In genomic region chr3:129118745-129119144, GRCh38 we compare ENCODE assay signal across 11 cellular contexts. TPM values are rescaled to one million over a fixed set of nuclear protein-coding genes. Genes with fewer than 3 reads are reported as not detected.
A peak's percentile ranks its signal among the peaks of the same experiment; 100 is the strongest.
DNase-seq lines count a peak whose midpoint lies in the region; ATAC-seq and TF ChIP-seq lines count a peak whose summit lies in the region.
"Had no signal": no experiment of that assay in that cellular context is flagged by ENCODE, and none has a peak within 500 bp of the region (broad histone marks: within the 10 kb centered on the region; RNA-seq: fewer than 3 reads in every experiment).

No MANE protein-coding gene starts in this region.

- no peaks in the 10 kb centered on the region for H3K27me3 ChIP-seq in GM23338 (ENCODE audit: insufficient read depth)
- no peaks in the 10 kb centered on the region for H3K27me3 ChIP-seq in right cardiac atrium (ENCODE audit: control insufficient read depth, insufficient read depth)

- peaks cover 8% of the 10 kb centered on the region for H3F3A ChIP-seq in GM23338 (replicated peaks; ENCODE audit: low read depth)

- intact Hi-C loops in right cardiac atrium (cut with DNase I) = no loop called here

- WGBS in right cardiac atrium = 75% methylated on average over 5 of the region's 5 CpGs

- ATAC-seq in GM23338 = no peak
- no peak for ATAC-seq in GM21576 (IDR thresholded peaks at IDR 0.05; ENCODE audit: unreplicated experiment)
- no peak for ATAC-seq in right cardiac atrium

- H3K4me3 Mint-ChIP-seq in GM23338 = peak overlapping the region; percentile 74
- H3K4me3 Mint-ChIP-seq in nephron progenitor cell = peak overlapping the region; percentile 84

- no peaks in the 10 kb centered on the region; the same call in 2 of the 3 replicates for H3K9me3 Mint-ChIP-seq in GM23338
- H3K9me3 Mint-ChIP-seq in nephron progenitor cell = no peaks in the 10 kb centered on the region

- H4K20me1 ChIP-seq in GM23338 (replicated peaks; ENCODE audit: insufficient read depth) = peaks cover 4% of the 10 kb centered on the region; the same call in 1 of the 2 replicates

- H3K27ac Mint-ChIP-seq in GM23338 (peak overlapping the region; percentile 95; the same call in 1 of the 2 replicates), nephron progenitor cell (no peak overlapping the region)

- DNase-seq in GM23338 (ENCODE audit: low spot score) (no peak), cerebellar cortex (ENCODE audit: low spot score) (peak; percentile 12), nephron progenitor cell (no peak), NCI-H2227 treated with DMSO at 0.1 percent for 48 hours (lab: John Stamatoyannopoulos, UW) (no peak), right cardiac atrium (no peak), germinal center (ENCODE audit: low spot score) (no peak)
- DNase-seq: DMS 273 treated with DMSO at 0.1 percent for 48 hours, NCI-H69 had no signal

- peak overlapping the region; percentile 81 for H3K4me2 ChIP-seq in GM23338

- peaks cover 5% of the 10 kb centered on the region for H3K36me3 Mint-ChIP-seq in GM23338 (ENCODE audit: low read depth)
- H3K36me3 Mint-ChIP-seq in nephron progenitor cell (ENCODE audit: low read depth) = peaks cover 10% of the 10 kb centered on the region

- peaks cover 12% of the 10 kb centered on the region for H3K27me3 Mint-ChIP-seq in GM23338 (ENCODE audit: insufficient read depth, low read depth, poor library complexity)
- H3K27me3 Mint-ChIP-seq in nephron progenitor cell (ENCODE audit: low read depth, poor library complexity) = peaks cover 18% of the 10 kb centered on the region

- TF ChIP-seq CTCF in GM23338 (conservative IDR thresholded peaks at IDR 0.05; ENCODE audit: low read depth in 2 of 2) (no peak), VCaP (conservative IDR thresholded peaks at IDR 0.05) (no peak), nephron progenitor cell (IDR thresholded peaks at IDR 0.05) (no peak)

- peak overlapping the region; percentile 62; the same call in 1 of the 2 replicates for H3K4me3 ChIP-seq in GM23338
- no peak overlapping the region for H3K4me3 ChIP-seq in right cardiac atrium (ENCODE audit: low read length)

- 0 out of 2 replicates have a peak, but pooled peaks cover 3% of the 10 kb centered on the region for H3K36me3 ChIP-seq in GM23338 (ENCODE audit: insufficient read depth)

- H3K4me1 ChIP-seq in GM23338 (ENCODE audit: insufficient read depth) (peaks cover 59% of the 10 kb centered on the region), right cardiac atrium (ENCODE audit: control insufficient read depth, insufficient read depth, low read length) (peaks cover 10% of the 10 kb centered on the region)

- H3K27ac ChIP-seq in GM23338 (ENCODE audit: low read depth) (peak overlapping the region; percentile 95), VCaP (peak overlapping the region; percentile 65), right cardiac atrium (ENCODE audit: low read length) (no peak overlapping the region)

- peaks cover 65% of the 10 kb centered on the region for H3K79me2 ChIP-seq in GM23338 (replicated peaks; ENCODE audit: insufficient read depth)

- no peak overlapping the region for H2AFZ ChIP-seq in GM23338

- no peaks in the 10 kb centered on the region for H3K9me2 ChIP-seq in GM23338 (ENCODE audit: insufficient read depth)

- H3K9me3 ChIP-seq in right cardiac atrium (ENCODE audit: control insufficient read depth, low read length) = no peaks in the 10 kb centered on the region

- H3K4me1 Mint-ChIP-seq in GM23338 = peaks cover 68% of the 10 kb centered on the region
- peaks cover 65% of the 10 kb centered on the region for H3K4me1 Mint-ChIP-seq in nephron progenitor cell

TF ChIP-seq in GM23338, 12 proteins besides CTCF, POLR2A, EP300 and RAD21 (continues in another document):
- TF ChIP-seq EZH2 (IDR thresholded peaks at IDR 0.05; ENCODE audit: low read depth, unreplicated experiment) (no peak), CREB1 (CRISPR knock-in tag; IDR thresholded peaks at IDR 0.05; ENCODE audit: low read depth) (no peak), EZH2phosphoT487 (IDR thresholded peaks at IDR 0.05; ENCODE audit: unreplicated experiment) (no peak), ZNF114 (CRISPR knock-in tag; IDR thresholded peaks at IDR 0.05) (no peak), POLR2AphosphoS5 (IDR thresholded peaks at IDR 0.05; ENCODE audit: low read depth) (no peak)
- TF ChIP-seq, protein P1, sequence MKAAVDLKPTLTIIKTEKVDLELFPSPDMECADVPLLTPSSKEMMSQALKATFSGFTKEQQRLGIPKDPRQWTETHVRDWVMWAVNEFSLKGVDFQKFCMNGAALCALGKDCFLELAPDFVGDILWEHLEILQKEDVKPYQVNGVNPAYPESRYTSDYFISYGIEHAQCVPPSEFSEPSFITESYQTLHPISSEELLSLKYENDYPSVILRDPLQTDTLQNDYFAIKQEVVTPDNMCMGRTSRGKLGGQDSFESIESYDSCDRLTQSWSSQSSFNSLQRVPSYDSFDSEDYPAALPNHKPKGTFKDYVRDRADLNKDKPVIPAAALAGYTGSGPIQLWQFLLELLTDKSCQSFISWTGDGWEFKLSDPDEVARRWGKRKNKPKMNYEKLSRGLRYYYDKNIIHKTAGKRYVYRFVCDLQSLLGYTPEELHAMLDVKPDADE (IDR thresholded peaks at IDR 0.05) = no peak
- TF ChIP-seq, protein P2, sequence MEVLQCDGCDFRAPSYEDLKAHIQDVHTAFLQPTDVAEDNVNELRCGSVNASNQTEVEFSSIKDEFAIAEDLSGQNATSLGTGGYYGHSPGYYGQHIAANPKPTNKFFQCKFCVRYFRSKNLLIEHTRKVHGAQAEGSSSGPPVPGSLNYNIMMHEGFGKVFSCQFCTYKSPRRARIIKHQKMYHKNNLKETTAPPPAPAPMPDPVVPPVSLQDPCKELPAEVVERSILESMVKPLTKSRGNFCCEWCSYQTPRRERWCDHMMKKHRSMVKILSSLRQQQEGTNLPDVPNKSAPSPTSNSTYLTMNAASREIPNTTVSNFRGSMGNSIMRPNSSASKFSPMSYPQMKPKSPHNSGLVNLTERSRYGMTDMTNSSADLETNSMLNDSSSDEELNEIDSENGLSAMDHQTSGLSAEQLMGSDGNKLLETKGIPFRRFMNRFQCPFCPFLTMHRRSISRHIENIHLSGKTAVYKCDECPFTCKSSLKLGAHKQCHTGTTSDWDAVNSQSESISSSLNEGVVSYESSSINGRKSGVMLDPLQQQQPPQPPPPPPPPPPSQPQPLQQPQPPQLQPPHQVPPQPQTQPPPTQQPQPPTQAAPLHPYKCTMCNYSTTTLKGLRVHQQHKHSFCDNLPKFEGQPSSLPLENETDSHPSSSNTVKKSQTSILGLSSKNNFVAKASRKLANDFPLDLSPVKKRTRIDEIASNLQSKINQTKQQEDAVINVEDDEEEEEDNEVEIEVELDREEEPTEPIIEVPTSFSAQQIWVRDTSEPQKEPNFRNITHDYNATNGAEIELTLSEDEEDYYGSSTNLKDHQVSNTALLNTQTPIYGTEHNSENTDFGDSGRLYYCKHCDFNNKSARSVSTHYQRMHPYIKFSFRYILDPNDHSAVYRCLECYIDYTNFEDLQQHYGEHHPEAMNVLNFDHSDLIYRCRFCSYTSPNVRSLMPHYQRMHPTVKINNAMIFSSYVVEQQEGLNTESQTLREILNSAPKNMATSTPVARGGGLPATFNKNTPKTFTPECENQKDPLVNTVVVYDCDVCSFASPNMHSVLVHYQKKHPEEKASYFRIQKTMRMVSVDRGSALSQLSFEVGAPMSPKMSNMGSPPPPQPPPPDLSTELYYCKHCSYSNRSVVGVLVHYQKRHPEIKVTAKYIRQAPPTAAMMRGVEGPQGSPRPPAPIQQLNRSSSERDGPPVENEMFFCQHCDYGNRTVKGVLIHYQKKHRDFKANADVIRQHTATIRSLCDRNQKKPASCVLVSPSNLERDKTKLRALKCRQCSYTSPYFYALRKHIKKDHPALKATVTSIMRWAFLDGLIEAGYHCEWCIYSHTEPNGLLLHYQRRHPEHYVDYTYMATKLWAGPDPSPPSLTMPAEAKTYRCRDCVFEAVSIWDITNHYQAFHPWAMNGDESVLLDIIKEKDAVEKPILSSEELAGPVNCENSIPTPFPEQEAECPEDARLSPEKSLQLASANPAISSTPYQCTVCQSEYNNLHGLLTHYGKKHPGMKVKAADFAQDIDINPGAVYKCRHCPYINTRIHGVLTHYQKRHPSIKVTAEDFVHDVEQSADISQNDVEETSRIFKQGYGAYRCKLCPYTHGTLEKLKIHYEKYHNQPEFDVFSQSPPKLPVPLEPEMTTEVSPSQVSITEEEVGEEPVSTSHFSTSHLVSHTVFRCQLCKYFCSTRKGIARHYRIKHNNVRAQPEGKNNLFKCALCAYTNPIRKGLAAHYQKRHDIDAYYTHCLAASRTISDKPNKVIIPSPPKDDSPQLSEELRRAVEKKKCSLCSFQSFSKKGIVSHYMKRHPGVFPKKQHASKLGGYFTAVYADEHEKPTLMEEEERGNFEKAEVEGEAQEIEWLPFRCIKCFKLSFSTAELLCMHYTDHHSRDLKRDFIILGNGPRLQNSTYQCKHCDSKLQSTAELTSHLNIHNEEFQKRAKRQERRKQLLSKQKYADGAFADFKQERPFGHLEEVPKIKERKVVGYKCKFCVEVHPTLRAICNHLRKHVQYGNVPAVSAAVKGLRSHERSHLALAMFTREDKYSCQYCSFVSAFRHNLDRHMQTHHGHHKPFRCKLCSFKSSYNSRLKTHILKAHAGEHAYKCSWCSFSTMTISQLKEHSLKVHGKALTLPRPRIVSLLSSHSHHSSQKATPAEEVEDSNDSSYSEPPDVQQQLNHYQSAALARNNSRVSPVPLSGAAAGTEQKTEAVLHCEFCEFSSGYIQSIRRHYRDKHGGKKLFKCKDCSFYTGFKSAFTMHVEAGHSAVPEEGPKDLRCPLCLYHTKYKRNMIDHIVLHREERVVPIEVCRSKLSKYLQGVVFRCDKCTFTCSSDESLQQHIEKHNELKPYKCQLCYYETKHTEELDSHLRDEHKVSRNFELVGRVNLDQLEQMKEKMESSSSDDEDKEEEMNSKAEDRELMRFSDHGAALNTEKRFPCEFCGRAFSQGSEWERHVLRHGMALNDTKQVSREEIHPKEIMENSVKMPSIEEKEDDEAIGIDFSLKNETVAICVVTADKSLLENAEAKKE (CRISPR knock-in tag; IDR thresholded peaks at IDR 0.05) = no peak

RNA-seq across cellular contexts. Expression of gene RAB43, which starts 2.9 kb away (rescaled TPM):
- total RNA-seq in GM23338 (2014; rRNA removed; shearing (Covaris generic)) = 32.5 and 37.0 TPM in 2 replicates
- polyA plus RNA-seq in GM23338 (2016; fragmentation: Nextera tagmentation; extraction: Ambion mirVana) = 5.7 and 7.3 TPM in 2 replicates
- 1 to 10 TPM; 6.2 to 8.7 (median 7.4) TPM for total RNA-seq in right cardiac atrium
- 4.7 TPM for polyA plus RNA-seq in right cardiac atrium

RNA-seq across cellular contexts. Expression of gene ISY1, which starts 42.1 kb away (rescaled TPM):
- total RNA-seq in GM23338 (2014; rRNA removed; shearing (Covaris generic)) = 10.0 and 11.3 TPM in 2 replicates
- polyA plus RNA-seq in GM23338 (2016; fragmentation: Nextera tagmentation; extraction: Ambion mirVana) (20.2 and 23.6 TPM in 2 replicates), right cardiac atrium (17.4 TPM)
- total RNA-seq in right cardiac atrium = 10 to 100 TPM; 22.7 to 30.6 (median 27.3) TPM

RNA-seq across cellular contexts. Expression of gene GP9, which starts 58.2 kb away (rescaled TPM):
- not detected in 2 replicates for total RNA-seq in GM23338 (2014; rRNA removed; shearing (Covaris generic))
- polyA plus RNA-seq in GM23338 (2016; fragmentation: Nextera tagmentation; extraction: Ambion mirVana) (not detected in 2 replicates), right cardiac atrium (not detected)
- total RNA-seq in right cardiac atrium = not detected
- total RNA-seq: pulmonary artery endothelial cell had no signal
